In the genomic region with DNA sequence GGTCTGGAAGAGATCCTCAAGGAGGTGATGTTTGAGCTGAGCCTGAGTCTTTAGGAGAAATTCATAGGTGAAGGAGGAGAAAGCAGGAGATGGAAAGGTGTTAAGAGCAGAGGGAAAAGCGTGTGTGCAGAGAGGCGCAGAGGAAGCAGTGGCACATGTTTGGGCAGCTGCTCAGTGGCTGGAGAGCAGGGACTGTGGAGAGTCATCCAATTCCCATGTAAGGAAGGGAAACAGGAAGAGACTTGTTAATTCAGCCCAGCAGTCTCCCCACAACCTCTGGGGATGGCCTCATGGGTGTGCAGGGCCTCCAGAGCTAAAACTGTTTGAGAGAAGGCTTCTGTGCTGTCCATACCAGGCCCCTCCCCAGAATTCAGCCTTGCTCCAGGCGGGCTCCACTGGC, we compare ENCODE assay signal across 32 cellular contexts. TPM values are rescaled to one million over a fixed set of nuclear protein-coding genes. Genes with fewer than 3 reads are reported as not detected.
A peak's percentile ranks its signal among the peaks of the same experiment; 100 is the strongest.
DNase-seq lines count a peak whose midpoint lies in the region; ATAC-seq and TF ChIP-seq lines count a peak whose summit lies in the region.
"Had no signal": no experiment of that assay in that cellular context is flagged by ENCODE, and none has a peak within 500 bp of the region (broad histone marks: within the 10 kb centered on the region; RNA-seq: fewer than 3 reads in every experiment).

No MANE protein-coding gene starts in this region.

- H3K27ac ChIP-seq in GM23338 (ENCODE audit: low read depth) (no peak overlapping the region), foreskin keratinocyte (no peak overlapping the region)
- H3K27ac ChIP-seq: 22Rv1, adrenal gland, body of pancreas, neutrophil, PC-9, prostate gland, right lobe of liver, thoracic aorta had no signal

- H2AFZ ChIP-seq in GM23338 = no peak overlapping the region
- H2AFZ ChIP-seq: PC-9 had no signal

- no peak overlapping the region for H3K4me3 Mint-ChIP-seq in T-helper 1 cell treated with Interleukin-12 subunit alpha and Interleukin-12 subunit beta and Interleukin-4 antibody, amounts not matched to agents 30 μg/mL and 1 μg/mL, for 36 hours
- no peak overlapping the region for H3K4me3 Mint-ChIP-seq in GM23338
- H3K4me3 Mint-ChIP-seq in activated naive CD8-positive, alpha-beta T cell = no peak overlapping the region
- H3K4me3 Mint-ChIP-seq: stimulated activated naive CD8-positive, alpha-beta T cell treated with anti-CD3 and anti-CD28 coated beads, Interleukin-15, amount 100 ng/mL, for 72 hours had no signal

- H3K4me2 ChIP-seq in GM23338 = no peak overlapping the region
- H3K4me2 ChIP-seq: PC-9 had no signal

- peak overlapping the region; percentile 47 for H3K27ac Mint-ChIP-seq in T-helper 1 cell treated with Interleukin-12 subunit alpha and Interleukin-12 subunit beta and Interleukin-4 antibody, amounts not matched to agents 30 μg/mL and 1 μg/mL, for 36 hours
- peak overlapping the region; percentile 20; the same call in 1 of the 2 replicates for H3K27ac Mint-ChIP-seq in GM23338
- peak overlapping the region; percentile 66 for H3K27ac Mint-ChIP-seq in activated naive CD8-positive, alpha-beta T cell
- H3K27ac Mint-ChIP-seq: activated T-helper 2 cell treated with anti-CD3 and anti-CD28 coated beads, Interferon-gamma antibody, Interleukin-2, Interleukin-4, amounts not matched to agents 10 μg/mL and 5 μg/mL and 100 μg/mL, durations not matched to agents 14 hours and 24 hours and 36 hours had no signal

- no peaks in the 10 kb centered on the region for H3K27me3 ChIP-seq in GM23338 (ENCODE audit: insufficient read depth)
- no peaks in the 10 kb centered on the region for H3K27me3 ChIP-seq in foreskin keratinocyte
- H3K27me3 ChIP-seq in BE2C = no peaks in the 10 kb centered on the region
- H3K27me3 ChIP-seq: adrenal gland, body of pancreas, neutrophil, right lobe of liver had no signal

- TF ChIP-seq CTCF in GM23338 (conservative IDR thresholded peaks at IDR 0.05; ENCODE audit: low read depth in 2 of 2) (no peak), foreskin keratinocyte (conservative IDR thresholded peaks at IDR 0.05) (no peak), BE2C (IDR thresholded peaks at IDR 0.05; ENCODE audit: low read depth, low read length) (no peak)

- DNase-seq in T-helper 1 cell (no peak), GM23338 (ENCODE audit: low spot score) (no peak), foreskin keratinocyte (peak; percentile 39 to 66), BE2C (no peak), kidney glomerular epithelial cell (lab: John Stamatoyannopoulos, UW) (no peak), NCI-H2196 (lab: John Stamatoyannopoulos, UW; ENCODE audit: unreplicated experiment) (no peak)
- DNase-seq: activated CD4-positive, alpha-beta T cell treated with anti-CD3 and anti-CD28 coated beads for 4 hours; adrenal gland; body of pancreas; C1 segment of cervical spinal cord; Caco-2; islet precursor cell; left ventricle myocardium superior; MM.1S; NCI-H2029 treated with DMSO at 0.1 percent for 48 hours; NCI-H2227 treated with DMSO at 0.1 percent for 48 hours; NCI-H526 treated with DMSO at 0.1 percent for 48 hours; NK-92 treated with Interleukin-12 subunit alpha and Interleukin-12 subunit beta, amount 100 ng/mL, for 24 hours; PC-9; right lobe of liver; Right ventricle myocardium superior; stimulated activated CD8-positive, alpha-beta memory T cell treated with anti-CD3 and anti-CD28 coated beads, Interleukin-4, amount 100 ng/mL, for 48 hours; stimulated activated naive CD8-positive, alpha-beta T cell treated with anti-CD3 and anti-CD28 coated beads, Interleukin-15, amount 100 ng/mL, for 72 hours had no signal

- 0 out of 2 replicates have a peak, but pooled peaks cover 10% of the 10 kb centered on the region for H3K79me2 ChIP-seq in GM23338 (replicated peaks; ENCODE audit: insufficient read depth)

- ATAC-seq in GM23338 (no peak), foreskin keratinocyte (peak; percentile 68)
- ATAC-seq: body of pancreas; HepG2; left ventricle myocardium superior; right lobe of liver; stimulated activated naive CD8-positive, alpha-beta T cell treated with anti-CD3 and anti-CD28 coated beads, Interleukin-15, amount 100 ng/mL, for 72 hours had no signal

- no peaks in the 10 kb centered on the region for H3K9me3 ChIP-seq in BE2C
- H3K9me3 ChIP-seq: adrenal gland, body of pancreas, Caco-2, HAP-1, neutrophil, prostate gland, right lobe of liver, thoracic aorta had no signal

- H3K36me3 Mint-ChIP-seq in T-helper 1 cell treated with Interleukin-12 subunit alpha and Interleukin-12 subunit beta and Interleukin-4 antibody, amounts not matched to agents 30 μg/mL and 1 μg/mL, for 36 hours (ENCODE audit: low read depth) = peaks cover 19% of the 10 kb centered on the region
- H3K36me3 Mint-ChIP-seq in GM23338 (ENCODE audit: low read depth) = peaks cover 22% of the 10 kb centered on the region
- H3K36me3 Mint-ChIP-seq in activated naive CD8-positive, alpha-beta T cell = peaks cover 6% of the 10 kb centered on the region

- no peaks in the 10 kb centered on the region for H3K9me3 Mint-ChIP-seq in T-helper 1 cell treated with Interleukin-12 subunit alpha and Interleukin-12 subunit beta and Interleukin-4 antibody, amounts not matched to agents 30 μg/mL and 1 μg/mL, for 36 hours
- no peaks in the 10 kb centered on the region for H3K9me3 Mint-ChIP-seq in GM23338
- no peaks in the 10 kb centered on the region for H3K9me3 Mint-ChIP-seq in activated naive CD8-positive, alpha-beta T cell (ENCODE audit: low read depth)
- H3K9me3 Mint-ChIP-seq: activated T-helper 2 cell treated with anti-CD3 and anti-CD28 coated beads, Interferon-gamma antibody, Interleukin-2, Interleukin-4, amounts not matched to agents 10 μg/mL and 5 μg/mL and 100 μg/mL, durations not matched to agents 14 hours and 24 hours and 36 hours; stimulated activated naive CD8-positive, alpha-beta T cell treated with anti-CD3 and anti-CD28 coated beads, Interleukin-15, amount 100 ng/mL, for 72 hours had no signal

- no peaks in the 10 kb centered on the region for H3K9me2 ChIP-seq in GM23338 (ENCODE audit: insufficient read depth)

- no peaks in the 10 kb centered on the region for H3K27me3 Mint-ChIP-seq in T-helper 1 cell treated with Interleukin-12 subunit alpha and Interleukin-12 subunit beta and Interleukin-4 antibody, amounts not matched to agents 30 μg/mL and 1 μg/mL, for 36 hours (ENCODE audit: low read depth)
- H3K27me3 Mint-ChIP-seq in GM23338 (ENCODE audit: insufficient read depth, low read depth, poor library complexity) = peaks cover 5% of the 10 kb centered on the region
- H3K27me3 Mint-ChIP-seq in activated naive CD8-positive, alpha-beta T cell = no peaks in the 10 kb centered on the region
- H3K27me3 Mint-ChIP-seq: stimulated activated naive CD8-positive, alpha-beta T cell treated with anti-CD3 and anti-CD28 coated beads, Interleukin-15, amount 100 ng/mL, for 72 hours had no signal

- H3K4me1 ChIP-seq in GM23338 (ENCODE audit: insufficient read depth) = no peaks in the 10 kb centered on the region
- peaks cover 14% of the 10 kb centered on the region for H3K4me1 ChIP-seq in foreskin keratinocyte
- H3K4me1 ChIP-seq in BE2C = no peaks in the 10 kb centered on the region
- H3K4me1 ChIP-seq: adrenal gland, body of pancreas, Caco-2, prostate gland, right lobe of liver had no signal

- no peak overlapping the region for H3K4me3 ChIP-seq in GM23338
- no peak overlapping the region for H3K4me3 ChIP-seq in BE2C (ENCODE audit: low read depth, low read length)
- H3K4me3 ChIP-seq: adrenal gland, body of pancreas, HAP-1, PC-9, prostate gland, right lobe of liver, thoracic aorta had no signal

- H3K4me1 Mint-ChIP-seq in T-helper 1 cell treated with Interleukin-12 subunit alpha and Interleukin-12 subunit beta and Interleukin-4 antibody, amounts not matched to agents 30 μg/mL and 1 μg/mL, for 36 hours (ENCODE audit: low read depth) = peaks cover 5% of the 10 kb centered on the region
- peaks cover 7% of the 10 kb centered on the region for H3K4me1 Mint-ChIP-seq in GM23338
- H3K4me1 Mint-ChIP-seq in activated naive CD8-positive, alpha-beta T cell (ENCODE audit: low read depth) = peaks cover 26% of the 10 kb centered on the region

- H3F3A ChIP-seq in GM23338 (replicated peaks; ENCODE audit: low read depth) = no peaks in the 10 kb centered on the region

- H3K36me3 ChIP-seq in GM23338 (ENCODE audit: insufficient read depth) (peaks cover 11% of the 10 kb centered on the region), BE2C (peaks cover 64% of the 10 kb centered on the region)

- peaks cover 19% of the 10 kb centered on the region for H4K20me1 ChIP-seq in GM23338 (replicated peaks; ENCODE audit: insufficient read depth)

TF ChIP-seq in GM23338, 12 proteins besides CTCF, POLR2A, EP300 and RAD21 (continues in another document):
- no peak for TF ChIP-seq CREB1 (CRISPR knock-in tag; IDR thresholded peaks at IDR 0.05; ENCODE audit: low read depth)
- no peak for TF ChIP-seq STAT1 (IDR thresholded peaks at IDR 0.05; ENCODE audit: unreplicated experiment)
- TF ChIP-seq ZNF114 (CRISPR knock-in tag; IDR thresholded peaks at IDR 0.05) = no peak
- TF ChIP-seq POLR2AphosphoS5 (IDR thresholded peaks at IDR 0.05; ENCODE audit: low read depth) = no peak
- no peak for TF ChIP-seq ZNF331 (CRISPR knock-in tag; IDR thresholded peaks at IDR 0.05; ENCODE audit: low read depth)

RNA-seq across cellular contexts. Expression of gene AAR2, which starts 16.2 kb away (rescaled TPM):
- 26.9 and 32.6 TPM in 2 replicates for total RNA-seq in GM23338 (2014; rRNA removed; shearing (Covaris generic))
- polyA plus RNA-seq in GM23338 (2016; fragmentation: Nextera tagmentation; extraction: Ambion mirVana) = 14.6 and 15.8 TPM in 2 replicates
- 19.6 and 20.1 TPM in 2 replicates for total RNA-seq in foreskin keratinocyte
- 20.8 and 21.6 TPM in 2 replicates for polyA plus RNA-seq in foreskin keratinocyte
- 114 TPM for polyA plus RNA-seq in BE2C (2012; ENCODE audit: insufficient read depth, insufficient read length, low read depth)

RNA-seq across cellular contexts. Expression of gene DLGAP4, which starts 53.6 kb away (rescaled TPM):
- total RNA-seq in GM23338 (2014; rRNA removed; shearing (Covaris generic)) = 34.9 and 46.1 TPM in 2 replicates
- polyA plus RNA-seq in GM23338 (2016; fragmentation: Nextera tagmentation; extraction: Ambion mirVana) = 46.8 and 52.2 TPM in 2 replicates
- 31.0 and 31.7 TPM in 2 replicates for total RNA-seq in foreskin keratinocyte
- polyA plus RNA-seq in foreskin keratinocyte = 30.8 and 31.1 TPM in 2 replicates
- 71.6 TPM for polyA plus RNA-seq in BE2C (2012; ENCODE audit: insufficient read depth, insufficient read length, low read depth)

Comparison
In these comparisons a context has a peak if more than half of its experiments do, and no peak if none do; other contexts are left out.
1. DNase-seq: peak in foreskin keratinocyte (2 of 2); none in T-helper 1 cell (0 of 5), GM23338 (single experiment), BE2C (single experiment), kidney glomerular epithelial cell (single experiment) and NCI-H2196 (single experiment).
2. Peak in every context shown above with its lines, with median percentiles within 50 percentile points of each other: H3K27ac Mint-ChIP-seq.